Comparison of ENCODE assay signal across 26 cellular contexts in the genomic region with DNA sequence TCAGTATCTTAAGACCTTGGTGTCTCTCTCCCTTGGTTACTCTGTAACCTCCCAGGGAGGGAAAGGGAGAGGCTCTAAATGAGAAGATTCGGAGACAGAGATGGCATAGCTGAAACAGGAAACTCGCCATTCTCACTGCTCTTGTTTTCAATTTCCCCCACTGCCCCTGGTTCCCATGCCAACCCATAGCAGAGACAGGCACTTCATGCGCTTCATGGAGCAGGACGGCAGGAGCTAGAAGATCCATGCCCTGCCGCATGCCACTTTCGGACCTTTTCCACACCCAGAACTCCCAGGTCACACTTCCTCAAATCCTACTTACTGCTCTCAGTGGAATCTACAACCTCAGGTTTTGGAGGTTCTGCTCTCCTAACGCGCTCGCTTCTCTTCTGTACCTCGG. TPM values are rescaled to one million over a fixed set of nuclear protein-coding genes. Genes with fewer than 3 reads are reported as not detected.
A peak's percentile ranks its signal among the peaks of the same experiment; 100 is the strongest.
DNase-seq lines count a peak whose midpoint lies in the region; ATAC-seq, FAIRE-seq and TF ChIP-seq lines count a peak whose summit lies in the region.
"Had no signal": no experiment of that assay in that cellular context is flagged by ENCODE, and none has a peak within 500 bp of the region (broad histone marks: within the 10 kb centered on the region; RNA-seq: fewer than 3 reads in every experiment).

No MANE protein-coding gene starts in this region.

- H3K4me1 Mint-ChIP-seq in activated CD4-positive, alpha-beta memory T cell treated with anti-CD3 and anti-CD28 coated beads for 36 hours (ENCODE audit: low read depth) = peaks cover 25% of the 10 kb centered on the region
- H3K4me1 Mint-ChIP-seq in activated CD4-positive, alpha-beta memory T cell treated with anti-CD3 and anti-CD28 coated beads, Interleukin-2, amount 10 ng/mL, durations not matched to agents 7 days and 5 days = peaks cover 32% of the 10 kb centered on the region
- peaks cover 31% of the 10 kb centered on the region for H3K4me1 Mint-ChIP-seq in activated CD8-positive, alpha-beta T cell treated with anti-CD3 and anti-CD28 coated beads for 36 hours (ENCODE audit: low read depth)
- H3K4me1 Mint-ChIP-seq in endodermal cell = peaks cover 4% of the 10 kb centered on the region
- H3K4me1 Mint-ChIP-seq in progenitor cell of endocrine pancreas (ENCODE audit: low read depth) = peaks cover 13% of the 10 kb centered on the region
- H3K4me1 Mint-ChIP-seq in glutamatergic neuron (ENCODE audit: low read depth, unreplicated experiment) = peaks cover 3% of the 10 kb centered on the region

- FAIRE-seq in H54 (lab: Jason Lieb, UNC) = no peak
- FAIRE-seq: RCC 7860 had no signal

- 60 to 93% methylated on average over 1 to 6 of the region's 10 CpGs for WGBS in endodermal cell (ENCODE audit: insufficient coverage in 1 of 2, insufficient read length in 1 of 2), 2 experiments

- H3K27me3 Mint-ChIP-seq in activated CD4-positive, alpha-beta memory T cell treated with anti-CD3 and anti-CD28 coated beads for 36 hours = no peaks in the 10 kb centered on the region
- H3K27me3 Mint-ChIP-seq in activated CD4-positive, alpha-beta memory T cell treated with anti-CD3 and anti-CD28 coated beads, Interleukin-2, amount 10 ng/mL, durations not matched to agents 7 days and 5 days = no peaks in the 10 kb centered on the region
- H3K27me3 Mint-ChIP-seq in activated CD8-positive, alpha-beta T cell treated with anti-CD3 and anti-CD28 coated beads for 36 hours = no peaks in the 10 kb centered on the region
- H3K27me3 Mint-ChIP-seq in endodermal cell (ENCODE audit: insufficient read depth) = no peaks in the 10 kb centered on the region
- H3K27me3 Mint-ChIP-seq in progenitor cell of endocrine pancreas = no peaks in the 10 kb centered on the region
- peaks cover 4% of the 10 kb centered on the region for H3K27me3 Mint-ChIP-seq in glutamatergic neuron (ENCODE audit: unreplicated experiment)
- H3K27me3 Mint-ChIP-seq: central memory CD8-positive, alpha-beta T cell had no signal

- POLR2A ChIA-PET in activated CD4-positive, alpha-beta memory T cell treated with anti-CD3 and anti-CD28 coated beads for 36 hours (lab: Charles Lee) = no interaction called here
- POLR2A ChIA-PET in activated CD4-positive, alpha-beta memory T cell treated with anti-CD3 and anti-CD28 coated beads, Interleukin-2, amount 10 ng/mL, durations not matched to agents 7 days and 5 days (lab: Charles Lee) = interaction anchor here (1.1 kb wide), 1 partner anchor 33 kb away, joined by 3 read pairs; the partner anchor contains the start of gene NONO
- POLR2A ChIA-PET in activated CD8-positive, alpha-beta T cell treated with anti-CD3 and anti-CD28 coated beads for 36 hours (lab: Charles Lee) = interaction anchor here (1.0 kb wide), 1 partner anchor 43 kb away, joined by 3 read pairs; no protein-coding TSS in a partner anchor

- H3K9ac ChIP-seq in endodermal cell (ENCODE audit: extremely low read depth, low read length, poor library complexity, severe bottlenecking) = no peak overlapping the region

- H3K27ac ChIP-seq in endodermal cell (ENCODE audit: low read depth, low read length) = no peak overlapping the region
- H3K27ac ChIP-seq: ascending aorta, skin epidermis, uterus had no signal

- CTCF ChIA-PET in activated CD4-positive, alpha-beta memory T cell treated with anti-CD3 and anti-CD28 coated beads for 36 hours (lab: Charles Lee) = no interaction called here
- CTCF ChIA-PET in activated CD4-positive, alpha-beta memory T cell treated with anti-CD3 and anti-CD28 coated beads, Interleukin-2, amount 10 ng/mL, durations not matched to agents 7 days and 5 days (lab: Charles Lee) = no interaction called here
- CTCF ChIA-PET in activated CD8-positive, alpha-beta T cell treated with anti-CD3 and anti-CD28 coated beads for 36 hours (lab: Charles Lee) = no interaction called here

- H3K9me3 ChIP-seq in endodermal cell (ENCODE audit: control insufficient read depth, low read length) = no peaks in the 10 kb centered on the region
- H3K9me3 ChIP-seq: ascending aorta, uterus had no signal

- H3K27ac Mint-ChIP-seq in activated CD4-positive, alpha-beta memory T cell treated with anti-CD3 and anti-CD28 coated beads for 36 hours = no peak overlapping the region
- no peak overlapping the region for H3K27ac Mint-ChIP-seq in activated CD4-positive, alpha-beta memory T cell treated with anti-CD3 and anti-CD28 coated beads, Interleukin-2, amount 10 ng/mL, durations not matched to agents 7 days and 5 days
- peak overlapping the region; percentile 16 for H3K27ac Mint-ChIP-seq in activated CD8-positive, alpha-beta T cell treated with anti-CD3 and anti-CD28 coated beads for 36 hours
- H3K27ac Mint-ChIP-seq in endodermal cell (no peak overlapping the region), progenitor cell of endocrine pancreas (no peak overlapping the region), glutamatergic neuron (ENCODE audit: unreplicated experiment) (no peak overlapping the region)

- peaks cover 25% of the 10 kb centered on the region for H3K36me3 ChIP-seq in endodermal cell (ENCODE audit: control insufficient read depth, insufficient read depth, low read length)
- H3K36me3 ChIP-seq: uterus had no signal

- no peaks in the 10 kb centered on the region for H3K27me3 ChIP-seq in endodermal cell (ENCODE audit: control insufficient read depth, insufficient read depth, low read length, poor library complexity, severe bottlenecking)
- H3K27me3 ChIP-seq: ascending aorta, uterus had no signal

- H3K4me3 Mint-ChIP-seq in activated CD4-positive, alpha-beta memory T cell treated with anti-CD3 and anti-CD28 coated beads for 36 hours = peak overlapping the region; percentile 20
- no peak overlapping the region for H3K4me3 Mint-ChIP-seq in activated CD4-positive, alpha-beta memory T cell treated with anti-CD3 and anti-CD28 coated beads, Interleukin-2, amount 10 ng/mL, durations not matched to agents 7 days and 5 days
- H3K4me3 Mint-ChIP-seq in activated CD8-positive, alpha-beta T cell treated with anti-CD3 and anti-CD28 coated beads for 36 hours = peak overlapping the region; percentile 89
- H3K4me3 Mint-ChIP-seq in endodermal cell (peak overlapping the region; percentile 91), progenitor cell of endocrine pancreas (ENCODE audit: low read depth) (peak overlapping the region; percentile 7), glutamatergic neuron (ENCODE audit: unreplicated experiment) (no peak overlapping the region)
- H3K4me3 Mint-ChIP-seq: central memory CD8-positive, alpha-beta T cell had no signal

- ATAC-seq in activated CD8-positive, alpha-beta T cell treated with anti-CD3 and anti-CD28 coated beads for 36 hours = no peak

- H3K9me3 Mint-ChIP-seq in activated CD4-positive, alpha-beta memory T cell treated with anti-CD3 and anti-CD28 coated beads for 36 hours = no peaks in the 10 kb centered on the region
- H3K9me3 Mint-ChIP-seq in activated CD4-positive, alpha-beta memory T cell treated with anti-CD3 and anti-CD28 coated beads, Interleukin-2, amount 10 ng/mL, durations not matched to agents 7 days and 5 days = no peaks in the 10 kb centered on the region
- H3K9me3 Mint-ChIP-seq in activated CD8-positive, alpha-beta T cell treated with anti-CD3 and anti-CD28 coated beads for 36 hours = no peaks in the 10 kb centered on the region
- H3K9me3 Mint-ChIP-seq in endodermal cell (peaks cover 65% of the 10 kb centered on the region), progenitor cell of endocrine pancreas (ENCODE audit: low read depth) (peaks cover 13% of the 10 kb centered on the region), glutamatergic neuron (ENCODE audit: unreplicated experiment) (peaks cover 12% of the 10 kb centered on the region)
- H3K9me3 Mint-ChIP-seq: central memory CD8-positive, alpha-beta T cell had no signal

- no peak for DNase-seq in activated CD4-positive, alpha-beta memory T cell treated with anti-CD3 and anti-CD28 coated beads for 36 hours
- no peak for DNase-seq in activated CD4-positive, alpha-beta memory T cell treated with anti-CD3 and anti-CD28 coated beads, Interleukin-2, amount 10 ng/mL, durations not matched to agents 7 days and 5 days
- no peak for DNase-seq in activated CD8-positive, alpha-beta T cell treated with anti-CD3 and anti-CD28 coated beads for 36 hours
- no peak for DNase-seq in endodermal cell
- DNase-seq in progenitor cell of endocrine pancreas (ENCODE audit: low spot score, unreplicated experiment) = no peak
- DNase-seq in glutamatergic neuron = no peak
- no peak for DNase-seq in NCI-H82 treated with DMSO at 0.1 percent for 48 hours (lab: John Stamatoyannopoulos, UW; ENCODE audit: unreplicated experiment)
- DNase-seq in H54 (ENCODE audit: insufficient read length, low spot score) = no peak
- DNase-seq: activated CD4-positive, alpha-beta T cell treated with anti-CD3 and anti-CD28 coated beads, Interleukin-2, amount 50 U/mL, for 1 hour; activated gamma-delta T cell treated with Interleukin-2 at 50 U/mL for 16 hours; COR-L47; DMS79; H9; KG1; kidney glomerular epithelial cell; NCI-H1436; NCI-H510A; uterus had no signal

- H3K4me3 ChIP-seq in endodermal cell (ENCODE audit: low read length) = no peak overlapping the region
- H3K4me3 ChIP-seq: ascending aorta, lung, skin epidermis, uterus had no signal

- peaks cover 9% of the 10 kb centered on the region for H3K36me3 Mint-ChIP-seq in activated CD4-positive, alpha-beta memory T cell treated with anti-CD3 and anti-CD28 coated beads for 36 hours
- peaks cover 20% of the 10 kb centered on the region for H3K36me3 Mint-ChIP-seq in activated CD4-positive, alpha-beta memory T cell treated with anti-CD3 and anti-CD28 coated beads, Interleukin-2, amount 10 ng/mL, durations not matched to agents 7 days and 5 days (ENCODE audit: low read depth)
- H3K36me3 Mint-ChIP-seq in activated CD8-positive, alpha-beta T cell treated with anti-CD3 and anti-CD28 coated beads for 36 hours (ENCODE audit: low read depth) = peaks cover 15% of the 10 kb centered on the region
- peaks cover 44% of the 10 kb centered on the region for H3K36me3 Mint-ChIP-seq in endodermal cell (ENCODE audit: low read depth)
- H3K36me3 Mint-ChIP-seq in progenitor cell of endocrine pancreas (ENCODE audit: insufficient read depth) = peaks cover 15% of the 10 kb centered on the region
- no peaks in the 10 kb centered on the region for H3K36me3 Mint-ChIP-seq in glutamatergic neuron (ENCODE audit: unreplicated experiment)

- intact Hi-C loops in activated CD4-positive, alpha-beta memory T cell treated with anti-CD3 and anti-CD28 coated beads for 36 hours (cut with micrococcal nuclease) = loop anchor here (5.0 kb wide), 2 partner anchors 54 to 69 kb away; no protein-coding TSS in a partner anchor
- intact Hi-C loops in activated CD8-positive, alpha-beta T cell treated with anti-CD3 and anti-CD28 coated beads for 36 hours (cut with micrococcal nuclease) = loop anchor here (10.0 kb wide), 2 partner anchors 56 to 146 kb away; partner anchors contain the start of gene CXorf65

- no peak for TF ChIP-seq POLR2A in H54 (IDR thresholded peaks at IDR 0.05; ENCODE audit: low read depth, low read length)

- H3K4me1 ChIP-seq in endodermal cell (ENCODE audit: control insufficient read depth, insufficient read depth, low read length) = no peaks in the 10 kb centered on the region
- H3K4me1 ChIP-seq: uterus had no signal

- TF ChIP-seq CTCF in activated CD8-positive, alpha-beta T cell treated with anti-CD3 and anti-CD28 coated beads for 36 hours (IDR thresholded peaks at IDR 0.05) = no peak
- no peak for TF ChIP-seq CTCF in endodermal cell (conservative IDR thresholded peaks at IDR 0.05)
- TF ChIP-seq CTCF in progenitor cell of endocrine pancreas (IDR thresholded peaks at IDR 0.05; ENCODE audit: unreplicated experiment) = no peak
- TF ChIP-seq CTCF in glutamatergic neuron (IDR thresholded peaks at IDR 0.05; ENCODE audit: partially characterized antibody, unreplicated experiment) = no peak

RNA-seq across cellular contexts. Expression of gene ZMYM3, which starts 3.1 kb away (rescaled TPM):
- 10 to 100 TPM; 17.2 to 17.5 TPM for total RNA-seq in activated CD4-positive, alpha-beta memory T cell treated with anti-CD3 and anti-CD28 coated beads for 36 hours
- total RNA-seq in activated CD4-positive, alpha-beta memory T cell treated with anti-CD3 and anti-CD28 coated beads, Interleukin-2, amount 10 ng/mL, durations not matched to agents 7 days and 5 days = 10 to 100 TPM; 21.5 to 22.2 TPM
- total RNA-seq in activated CD8-positive, alpha-beta T cell treated with anti-CD3 and anti-CD28 coated beads for 36 hours = 10 to 100 TPM; 25.8 to 27.5 TPM
- total RNA-seq in endodermal cell (10 to 100 TPM; 91.0 to 91.8 TPM), progenitor cell of endocrine pancreas (88.9 and 92.4 TPM in 2 replicates), glutamatergic neuron (ENCODE audit: unreplicated experiment) (44.2 TPM)
- polyA plus RNA-seq in endodermal cell (2013, experiment 1 of 2) = 84.3 TPM
- 76.1 TPM for polyA plus RNA-seq in endodermal cell (2013, experiment 2 of 2)

RNA-seq across cellular contexts. Expression of gene GJB1, which starts 27.8 kb away (rescaled TPM):
- total RNA-seq in activated CD4-positive, alpha-beta memory T cell treated with anti-CD3 and anti-CD28 coated beads for 36 hours = not detected
- not detected for total RNA-seq in activated CD4-positive, alpha-beta memory T cell treated with anti-CD3 and anti-CD28 coated beads, Interleukin-2, amount 10 ng/mL, durations not matched to agents 7 days and 5 days
- not detected for total RNA-seq in activated CD8-positive, alpha-beta T cell treated with anti-CD3 and anti-CD28 coated beads for 36 hours
- total RNA-seq in endodermal cell = 1 to 10 TPM in 1 of 2 donors, under 1 TPM in 1; 0.91 to 1.4 TPM
- polyA plus RNA-seq in endodermal cell (2013, experiment 1 of 2) = 0.36 TPM
- 0.37 TPM for polyA plus RNA-seq in endodermal cell (2013, experiment 2 of 2)
- total RNA-seq in progenitor cell of endocrine pancreas = 22.2 and 23.6 TPM in 2 replicates
- not detected for total RNA-seq in glutamatergic neuron (ENCODE audit: unreplicated experiment)
- total RNA-seq: ascending aorta; dermis microvascular lymphatic vessel endothelial cell; H9; T-helper 1 cell treated with Interleukin-12 subunit alpha and Interleukin-12 subunit beta and Interleukin-4 antibody, amounts not matched to agents 30 ng/mL and 1 ng/mL, for 36 hours had no signal
- polyA plus RNA-seq: BJ had no signal

RNA-seq across cellular contexts. Expression of gene NONO, which starts 32.6 kb away (rescaled TPM):
- 100 to 1,000 TPM; 450 to 460 TPM for total RNA-seq in activated CD4-positive, alpha-beta memory T cell treated with anti-CD3 and anti-CD28 coated beads for 36 hours
- 100 to 1,000 TPM; 376 to 400 TPM for total RNA-seq in activated CD4-positive, alpha-beta memory T cell treated with anti-CD3 and anti-CD28 coated beads, Interleukin-2, amount 10 ng/mL, durations not matched to agents 7 days and 5 days
- 100 to 1,000 TPM; 461 to 487 TPM for total RNA-seq in activated CD8-positive, alpha-beta T cell treated with anti-CD3 and anti-CD28 coated beads for 36 hours
- total RNA-seq in endodermal cell (100 to 1,000 TPM; 553 to 671 TPM), progenitor cell of endocrine pancreas (754 and 795 TPM in 2 replicates), glutamatergic neuron (ENCODE audit: unreplicated experiment) (696 TPM)
- 812 TPM for polyA plus RNA-seq in endodermal cell (2013, experiment 1 of 2)
- 738 TPM for polyA plus RNA-seq in endodermal cell (2013, experiment 2 of 2)

RNA-seq across cellular contexts. Expression of gene ITGB1BP2, which starts 50.7 kb away (rescaled TPM):
- 1 to 10 TPM; 4.8 to 5.6 TPM for total RNA-seq in activated CD4-positive, alpha-beta memory T cell treated with anti-CD3 and anti-CD28 coated beads for 36 hours
- total RNA-seq in activated CD4-positive, alpha-beta memory T cell treated with anti-CD3 and anti-CD28 coated beads, Interleukin-2, amount 10 ng/mL, durations not matched to agents 7 days and 5 days = 1 to 10 TPM; 2.9 to 4.4 TPM
- total RNA-seq in activated CD8-positive, alpha-beta T cell treated with anti-CD3 and anti-CD28 coated beads for 36 hours = 1 to 10 TPM; 5.3 to 6.7 TPM
- 1 to 10 TPM; 4.1 to 6.1 TPM for total RNA-seq in endodermal cell
- polyA plus RNA-seq in endodermal cell (2013, experiment 1 of 2) = 2.0 TPM
- 3.1 TPM for polyA plus RNA-seq in endodermal cell (2013, experiment 2 of 2)
- total RNA-seq in progenitor cell of endocrine pancreas = 5.8 and 6.6 TPM in 2 replicates
- 7.8 TPM for total RNA-seq in glutamatergic neuron (ENCODE audit: unreplicated experiment)
- total RNA-seq: ascending aorta had no signal

Comparison
In these comparisons a context has a peak if more than half of its experiments do, and no peak if none do; other contexts are left out.
1. H3K4me3 Mint-ChIP-seq: peak in activated CD4-positive, alpha-beta memory T cell treated with anti-CD3 and anti-CD28 coated beads for 36 hours (single experiment), activated CD8-positive, alpha-beta T cell treated with anti-CD3 and anti-CD28 coated beads for 36 hours (single experiment), endodermal cell (single experiment) and progenitor cell of endocrine pancreas (single experiment); none in activated CD4-positive, alpha-beta memory T cell treated with anti-CD3 and anti-CD28 coated beads, Interleukin-2, amount 10 ng/mL, durations not matched to agents 7 days and 5 days (single experiment) and glutamatergic neuron (single experiment).